In genomic region chr14:21557084-21557901, GRCh38 we compare ENCODE assay signal across 8 cellular contexts. TPM values are rescaled to one million over a fixed set of nuclear protein-coding genes. Genes with fewer than 3 reads are reported as not detected.
DNase-seq lines count a peak whose midpoint lies in the region; ATAC-seq and TF ChIP-seq lines count a peak whose summit lies in the region.

No MANE protein-coding gene starts in this region.

- TF ChIP-seq CTCF in ascending aorta (IDR thresholded peaks at IDR 0.05): peak; percentile 61 to 67 (median 64)
- TF ChIP-seq CTCF in right atrium auricular region (IDR thresholded peaks at IDR 0.05): peak; percentile 60 to 80
- TF ChIP-seq CTCF in psoas muscle (IDR thresholded peaks at IDR 0.05): peak; percentile 78

- peak overlapping the region; percentile 48 to 57 for H3K4me3 ChIP-seq in ascending aorta
- H3K4me3 ChIP-seq in right atrium auricular region: peak overlapping the region; percentile 24 to 38
- H3K4me3 ChIP-seq in psoas muscle: peak overlapping the region; percentile 56

- intact Hi-C loops in ascending aorta (cut with DNase I) (loop anchor here (1.0 to 5.0 kb wide), 5 partner anchors 45 to 120 kb away; partner anchors contain the start of genes CHD8, METTL3 and TOX4), psoas muscle (cut with DNase I) (loop anchor here (5.0 to 10.0 kb wide), 2 partner anchors 60 to 82 kb away; partner anchors contain the start of genes RAB2B (in 1 of the 2) and TOX4 (in 1 of the 2))

- ATAC-seq in T-helper 17 cell: peak; percentile 73
- ATAC-seq in psoas muscle: peak in 3 of 4 donors; percentile 53 to 86 (median 72)

- H3K4me3 Mint-ChIP-seq in T-helper 17 cell: no peak overlapping the region

- no peaks in the 10 kb centered on the region for H3K27me3 Mint-ChIP-seq in T-helper 17 cell

- H3K9me3 ChIP-seq in T-helper 17 cell (ENCODE audit: control insufficient read depth, low read length, poor library complexity, severe bottlenecking) (no peaks in the 10 kb centered on the region), ascending aorta (no peaks in the 10 kb centered on the region), right atrium auricular region (no peaks in the 10 kb centered on the region), psoas muscle (no peaks in the 10 kb centered on the region)

- H3K27ac Mint-ChIP-seq in T-helper 17 cell: peak overlapping the region; percentile 77

- H3K27me3 ChIP-seq in ascending aorta: no peaks in the 10 kb centered on the region
- H3K27me3 ChIP-seq in right atrium auricular region: no peaks in the 10 kb centered on the region
- H3K27me3 ChIP-seq in psoas muscle (ENCODE audit: insufficient read depth in 3 of 3, low read length in 2 of 3): no peaks in the 10 kb centered on the region

- no peaks in the 10 kb centered on the region for H3K36me3 Mint-ChIP-seq in T-helper 17 cell (ENCODE audit: low read depth)

- no peaks in the 10 kb centered on the region for H3K36me3 ChIP-seq in ascending aorta
- no peaks in the 10 kb centered on the region for H3K36me3 ChIP-seq in right atrium auricular region
- H3K36me3 ChIP-seq in psoas muscle (ENCODE audit: insufficient read depth in 1 of 2, low read depth in 1 of 2): no peaks in the 10 kb centered on the region

- WGBS in psoas muscle, 3 donors: 9 to 10% (median 9%) methylated on average over 11 of the region's 11 CpGs

- H3K4me1 ChIP-seq in ascending aorta: peaks cover 0 to 3% of the 10 kb centered on the region in 2 donors
- no peaks in the 10 kb centered on the region for H3K4me1 ChIP-seq in right atrium auricular region
- no peaks in the 10 kb centered on the region for H3K4me1 ChIP-seq in psoas muscle

- peak; percentile 28 for DNase-seq in SKM-1 treated with dmso at 0.1 percent for 144 hours (lab: John Stamatoyannopoulos, UW; ENCODE audit: unreplicated experiment)
- DNase-seq in SKM-1 (lab: John Stamatoyannopoulos, UW; ENCODE audit: unreplicated experiment): no peak
- peak; percentile 88 for DNase-seq in NCI-H146 (lab: John Stamatoyannopoulos, UW)
- peak; percentile 36 to 69 (median 45) for DNase-seq in T-helper 17 cell
- DNase-seq in ascending aorta (ENCODE audit: low spot score in 2 of 2): peak in 1 of 2 donors; percentile 90
- DNase-seq in right atrium auricular region (ENCODE audit: low spot score): peak; percentile 81
- peak; percentile 28 to 69 for DNase-seq in psoas muscle
- peak; percentile 84 for DNase-seq in ureter (ENCODE audit: low spot score)

- peak overlapping the region; percentile 34 to 41 for H3K27ac ChIP-seq in ascending aorta
- H3K27ac ChIP-seq in right atrium auricular region: peak overlapping the region; percentile 53 to 57
- no peak overlapping the region for H3K27ac ChIP-seq in psoas muscle

- peaks cover 8% of the 10 kb centered on the region for H3K4me1 Mint-ChIP-seq in T-helper 17 cell

RNA-seq across cellular contexts. Expression of gene OR10G3, which starts 22.6 kb away (rescaled TPM):
- total RNA-seq in T-helper 17 cell (not detected), ascending aorta (not detected), right atrium auricular region (not detected), psoas muscle (not detected), ureter (not detected)
- not detected for polyA plus RNA-seq in psoas muscle

RNA-seq across cellular contexts. Expression of gene SALL2, which starts 31.1 kb away (rescaled TPM):
- total RNA-seq in T-helper 17 cell (1 to 10 TPM; 1.9 to 2.1 TPM), ascending aorta (18.0 TPM), right atrium auricular region (10 to 100 TPM in 1 of 2 donors, 1 to 10 TPM in 1; 4.9 to 15.7 TPM), psoas muscle (1 to 10 TPM in 3 of 4 donors, under 1 TPM in 1; 0.87 to 3.8 (median 1.7) TPM), ureter (12.8 TPM)
- polyA plus RNA-seq in psoas muscle: under 1 TPM; 0.33 to 0.93 (median 0.62) TPM

RNA-seq across cellular contexts. Expression of gene METTL3, which starts 46.2 kb away (rescaled TPM):
- total RNA-seq in T-helper 17 cell (10 to 100 TPM; 42.3 to 46.5 TPM), ascending aorta (45.0 TPM), right atrium auricular region (10 to 100 TPM; 25.1 to 27.4 TPM), psoas muscle (10 to 100 TPM; 17.5 to 22.1 (median 20.6) TPM), ureter (63.3 TPM)
- 10 to 100 TPM; 17.8 to 43.9 (median 26.7) TPM for polyA plus RNA-seq in psoas muscle
